ENCODE assay signal across 28 cellular contexts in genomic region chr10:129939416-129940275, GRCh38. TPM values are rescaled to one million over a fixed set of nuclear protein-coding genes. Genes with fewer than 3 reads are reported as not detected.
DNase-seq lines count a peak whose midpoint lies in the region; ATAC-seq, FAIRE-seq and TF ChIP-seq lines count a peak whose summit lies in the region.
"Had no signal": no experiment of that assay in that cellular context is flagged by ENCODE, and none has a peak within 500 bp of the region (broad histone marks: within the 10 kb centered on the region; RNA-seq: fewer than 3 reads in every experiment).

No MANE protein-coding gene starts in this region.

- POLR2A ChIA-PET in endothelial cell of umbilical vein (lab: Charles Lee): no interaction called here

- H3K4me3 ChIP-seq in endothelial cell of umbilical vein (replicated peaks in 1 of 3; ENCODE audit: insufficient read depth in 1 of 3, low read depth in 1 of 3, low read length in 3 of 3) (no peak overlapping the region), osteoblast (ENCODE audit: insufficient read depth, low read length) (no peak overlapping the region), skeletal muscle tissue (ENCODE audit: low read length in 3 of 3) (peak overlapping the region; percentile 3 to 35 (median 35))
- H3K4me3 ChIP-seq: HAP-1, K562, MG63 had no signal

- H3K36me3 ChIP-seq in endothelial cell of umbilical vein (ENCODE audit: control insufficient read depth in 2 of 2, extremely low read depth in 1 of 2, insufficient read depth in 2 of 2, low read length in 2 of 2): no peaks in the 10 kb centered on the region
- H3K36me3 ChIP-seq in osteoblast (ENCODE audit: insufficient read depth, low read length): peaks cover 16% of the 10 kb centered on the region
- no peaks in the 10 kb centered on the region for H3K36me3 ChIP-seq in skeletal muscle tissue (ENCODE audit: control insufficient read depth in 3 of 3, insufficient read depth in 3 of 3, low read length in 3 of 3)
- H3K36me3 ChIP-seq: HAP-1 had no signal

- H3K27ac ChIP-seq in endothelial cell of umbilical vein (ENCODE audit: insufficient read depth, low read depth, low read length): no peak overlapping the region
- H3K27ac ChIP-seq in osteoblast (ENCODE audit: low read depth, low read length): no peak overlapping the region
- peak overlapping the region; percentile 40 for H3K27ac ChIP-seq in skeletal muscle tissue (ENCODE audit: low read depth, low read length)
- H3K27ac ChIP-seq: 22Rv1, HL-60 had no signal

- no peak overlapping the region for H3K9ac ChIP-seq in endothelial cell of umbilical vein (replicated peaks; ENCODE audit: extremely low read depth, insufficient read depth, low read length)
- peak overlapping the region in 2 of 3 donors; percentile 25 to 45 for H3K9ac ChIP-seq in skeletal muscle tissue (ENCODE audit: low read depth in 1 of 3, low read length in 3 of 3)
- H3K9ac ChIP-seq: SK-N-SH had no signal

- no peaks in the 10 kb centered on the region for H4K20me1 ChIP-seq in endothelial cell of umbilical vein (replicated peaks; ENCODE audit: control insufficient read depth, extremely low read depth, insufficient read depth, low read length)
- peaks cover 52% of the 10 kb centered on the region for H4K20me1 ChIP-seq in osteoblast (ENCODE audit: insufficient read depth, low read length)

- no peak for TF ChIP-seq POLR2A in endothelial cell of umbilical vein (IDR thresholded peaks at IDR 0.05; ENCODE audit: low read depth, low read length)

- ATAC-seq in HG02970 (IDR thresholded peaks at IDR 0.05; ENCODE audit: low FRiP score, unreplicated experiment): no peak
- ATAC-seq: HepG2, K562 had no signal

- peak; percentile 58 for DNase-seq in activated effector memory CD4-positive, alpha-beta T cell treated with anti-CD3 and anti-CD28 coated beads, Interleukin-2, amount 50 U/mL, for 16 hours
- no peak for DNase-seq in activated effector memory CD4-positive, alpha-beta T cell treated with Interleukin-2 at 50 U/mL for 16 hours
- DNase-seq in endothelial cell of umbilical vein (ENCODE audit: low read depth, low spot score) (no peak), osteoblast (ENCODE audit: insufficient read length, low spot score, missing footprints) (peak; percentile 39), NCI-H2107 (lab: John Stamatoyannopoulos, UW) (no peak), SHP77 (lab: John Stamatoyannopoulos, UW) (no peak)
- DNase-seq: AML-193, DMS53, GDM1, MG63, NCI-H1694 treated with DMSO at 0.1 percent for 48 hours, NCI-H2081 treated with DMSO at 0.1 percent for 48 hours, NCI-H446, NCI-H526 treated with DMSO at 0.1 percent for 48 hours, OCI-M1, SIG-M5, SK-N-SH had no signal

- H3K4me2 ChIP-seq in endothelial cell of umbilical vein (ENCODE audit: insufficient read depth, low read length): no peak overlapping the region
- H3K4me2 ChIP-seq in osteoblast (ENCODE audit: insufficient read depth, low read length): no peak overlapping the region
- H3K4me2 ChIP-seq: SK-N-SH had no signal

- CTCF ChIA-PET in endothelial cell of umbilical vein (lab: Charles Lee): no interaction called here

- no peak for TF ChIP-seq CTCF in endothelial cell of umbilical vein (IDR thresholded peaks at IDR 0.05; ENCODE audit: extremely low read depth in 1 of 2, insufficient read depth in 1 of 2, low read depth in 1 of 2, low read length in 2 of 2)
- TF ChIP-seq CTCF in osteoblast (IDR thresholded peaks at IDR 0.05; ENCODE audit: extremely low read depth, low read depth, low read length): no peak

- H3K9me3 ChIP-seq in endothelial cell of umbilical vein (replicated peaks; ENCODE audit: control insufficient read depth, insufficient read depth, low read length) (no peaks in the 10 kb centered on the region), osteoblast (ENCODE audit: low read depth, low read length) (no peaks in the 10 kb centered on the region), skeletal muscle tissue (ENCODE audit: control insufficient read depth in 3 of 3, low read length in 3 of 3) (no peaks in the 10 kb centered on the region)
- H3K9me3 ChIP-seq: HAP-1, MG63, SK-N-SH had no signal

- dilution Hi-C loops in endothelial cell of umbilical vein (cut with MboI; ENCODE audit: extremely low pct_ligation_motif_present, low sequenced_read_pairs): no loop called here

- no peaks in the 10 kb centered on the region for H3K4me1 ChIP-seq in endothelial cell of umbilical vein (ENCODE audit: control insufficient read depth, extremely low read depth, insufficient read depth, low read length)
- peaks cover 15% of the 10 kb centered on the region for H3K4me1 ChIP-seq in osteoblast (ENCODE audit: insufficient read depth, low read length)
- peaks cover 56 to 70% (median 62%) of the 10 kb centered on the region in 3 donors for H3K4me1 ChIP-seq in skeletal muscle tissue (ENCODE audit: control insufficient read depth in 3 of 3, insufficient read depth in 3 of 3, low read length in 3 of 3)
- H3K4me1 ChIP-seq: HAP-1 had no signal

- FAIRE-seq in endothelial cell of umbilical vein (lab: Jason Lieb, UNC): peak; percentile 8
- FAIRE-seq: D721Med, GM18507, HepG2, K562 had no signal

- no peak overlapping the region for H2AFZ ChIP-seq in endothelial cell of umbilical vein (ENCODE audit: low read depth, low read length)
- H2AFZ ChIP-seq in osteoblast (ENCODE audit: low read length): no peak overlapping the region

- intact Hi-C loops in endothelial cell of umbilical vein (cut with micrococcal nuclease): no loop called here

- H3K9me1 ChIP-seq in endothelial cell of umbilical vein (replicated peaks; ENCODE audit: control insufficient read depth, extremely low read depth, insufficient read depth, low read length): no peaks in the 10 kb centered on the region

- H3K27me3 ChIP-seq in endothelial cell of umbilical vein (ENCODE audit: control insufficient read depth in 2 of 2, insufficient read depth in 2 of 2, low read length in 2 of 2) (no peaks in the 10 kb centered on the region), osteoblast (ENCODE audit: insufficient read depth, low read length) (no peaks in the 10 kb centered on the region), skeletal muscle tissue (ENCODE audit: control insufficient read depth in 3 of 3, insufficient read depth in 3 of 3, low read length in 3 of 3) (peaks cover 0 to 10% (median 9%) of the 10 kb centered on the region in 3 donors)
- H3K27me3 ChIP-seq: MG63 had no signal

- H3K79me2 ChIP-seq in endothelial cell of umbilical vein (ENCODE audit: control insufficient read depth, insufficient read depth, low read length) (no peaks in the 10 kb centered on the region), osteoblast (ENCODE audit: insufficient read depth, low read length) (peaks cover 98% of the 10 kb centered on the region)

- BruUV-seq in endothelial cell of umbilical vein (replicated peaks; lab: Mats Ljungman, UMichigan): no TSS peak

TF ChIP-seq in endothelial cell of umbilical vein, 7 proteins besides CTCF, POLR2A, EP300 and RAD21:
- TF ChIP-seq MAX (IDR thresholded peaks at IDR 0.05; ENCODE audit: insufficient read depth, insufficient read length) (no peak), FOS (IDR thresholded peaks at IDR 0.05; ENCODE audit: borderline replicate concordance, insufficient read depth, low read length) (no peak), MYC (IDR thresholded peaks at IDR 0.05; ENCODE audit: low read depth, low read length) (no peak), GATA2 (IDR thresholded peaks at IDR 0.05; ENCODE audit: insufficient read depth, insufficient read length, low read depth, low read length) (no peak), JUN (IDR thresholded peaks at IDR 0.05; ENCODE audit: borderline replicate concordance, insufficient read depth, insufficient read length, low read depth) (no peak), EZH2 (IDR thresholded peaks at IDR 0.05; ENCODE audit: borderline replicate concordance, low read depth, low read length, severe bottlenecking) (no peak), POLR2AphosphoS5 (IDR thresholded peaks at IDR 0.05; ENCODE audit: insufficient read depth, low read depth, low read length) (no peak)
TF ChIP-seq in endothelial cell of umbilical vein: peak in this region for 0.

RNA-seq across cellular contexts. Expression of gene EBF3, which starts 24.4 kb away (rescaled TPM):
- 2.0 and 2.7 TPM in 2 replicates for total RNA-seq in endothelial cell of umbilical vein
- polyA plus RNA-seq in endothelial cell of umbilical vein: 0.75 and 0.92 TPM in 2 replicates
- polyA plus RNA-seq in endothelial cell of umbilical vein (2011; cell fraction: cytosol; rRNA removed): 0.70 and 0.90 TPM in 2 replicates
- polyA plus RNA-seq in endothelial cell of umbilical vein (2011; cell fraction: nucleus; rRNA removed): 2.0 and 2.1 TPM in 2 replicates
- 3.2 and 4.3 TPM in 2 replicates for polyA plus RNA-seq in endothelial cell of umbilical vein (2012)
- polyA minus RNA-seq in endothelial cell of umbilical vein: 1.2 and 1.7 TPM in 2 replicates
- polyA minus RNA-seq in endothelial cell of umbilical vein (2011; cell fraction: cytosol; rRNA and poly(A)+ RNA removed): not detected
- polyA minus RNA-seq in endothelial cell of umbilical vein (2011; cell fraction: nucleus; rRNA and poly(A)+ RNA removed): 1.6 and 1.9 TPM in 2 replicates
- total RNA-seq in osteoblast: 31.8 and 35.4 TPM in 2 replicates
- 33.4 TPM for total RNA-seq in skeletal muscle tissue
- total RNA-seq: HepG2, HT-29, K562 had no signal
- polyA plus RNA-seq: CD14-positive monocyte, HepG2, K562, SK-N-SH had no signal

Comparison
In these comparisons a context has a peak if more than half of its experiments do, and no peak if none do; other contexts are left out.
1. DNase-seq: peak in activated effector memory CD4-positive, alpha-beta T cell treated with anti-CD3 and anti-CD28 coated beads, Interleukin-2, amount 50 U/mL, for 16 hours (single experiment) and osteoblast (single experiment); none in activated effector memory CD4-positive, alpha-beta T cell treated with Interleukin-2 at 50 U/mL for 16 hours (single experiment), endothelial cell of umbilical vein (single experiment), NCI-H2107 (single experiment) and SHP77 (0 of 2).
2. H3K4me3 ChIP-seq: peak in skeletal muscle tissue (3 of 3); none in endothelial cell of umbilical vein (0 of 3) and osteoblast (single experiment).